11 cellular contexts compared by ENCODE assay signal in genomic region chr12:26630546-26631027, GRCh38.
DNase-seq lines count a peak whose midpoint lies in the region; ATAC-seq and TF ChIP-seq lines count a peak whose summit lies in the region.
"Had no signal": no experiment of that assay in that cellular context is flagged by ENCODE, and none has a peak within 500 bp of the region (broad histone marks: within the 10 kb centered on the region; RNA-seq: fewer than 3 reads in every experiment).

No MANE protein-coding gene starts in this region.

- TF ChIP-seq CTCF in astrocyte of the spinal cord (IDR thresholded peaks at IDR 0.05; ENCODE audit: low read depth, low read length): no peak
- TF ChIP-seq CTCF in left lung (IDR thresholded peaks at IDR 0.05): no peak
- no peak for TF ChIP-seq CTCF in spleen (IDR thresholded peaks at IDR 0.05 in 8 of 11, conservative IDR thresholded peaks at IDR 0.05 in 3 of 11)

- no peaks in the 10 kb centered on the region for H3K9me3 ChIP-seq in left lung
- H3K9me3 ChIP-seq in spleen: no peaks in the 10 kb centered on the region
- H3K9me3 ChIP-seq in effector memory CD4-positive, alpha-beta T cell (ENCODE audit: control insufficient read depth, low read length): no peaks in the 10 kb centered on the region
- H3K9me3 ChIP-seq: body of pancreas had no signal

- WGBS in spleen, 5 donors: 50 to 80% (median 63%) methylated on average over 10 of the region's 10 CpGs

- intact Hi-C loops in left lung (cut with DNase I): no loop called here
- intact Hi-C loops in spleen (cut with DNase I; ENCODE audit: low total_unique reads): no loop called here

- TF ChIP-seq POLR2A in spleen (IDR thresholded peaks at IDR 0.05): no peak

- ATAC-seq in left lung (peak; percentile 56), HG03520 (IDR thresholded peaks at IDR 0.05; ENCODE audit: unreplicated experiment) (no peak)
- ATAC-seq: body of pancreas, GM12878 had no signal

- peak overlapping the region in 1 of 2 donors; percentile 2 for H3K27ac ChIP-seq in left lung
- peak overlapping the region in 6 of 8 donors; percentile 11 to 53 (median 40) for H3K27ac ChIP-seq in spleen
- no peak overlapping the region for H3K27ac ChIP-seq in effector memory CD4-positive, alpha-beta T cell (ENCODE audit: insufficient read depth, low read length, poor library complexity, severe bottlenecking)
- H3K27ac ChIP-seq: body of pancreas had no signal

- H3K4me1 ChIP-seq in left lung (no peaks in the 10 kb centered on the region), spleen (peaks cover 0 to 5% (median 0%) of the 10 kb centered on the region in 6 donors)
- H3K4me1 ChIP-seq in effector memory CD4-positive, alpha-beta T cell (ENCODE audit: control insufficient read depth, insufficient read depth, low read length, poor library complexity, severe bottlenecking): no peaks in the 10 kb centered on the region

- no peaks in the 10 kb centered on the region for H3K27me3 ChIP-seq in left lung
- H3K27me3 ChIP-seq in spleen (replicated peaks in 1 of 7): no peaks in the 10 kb centered on the region
- H3K27me3 ChIP-seq in effector memory CD4-positive, alpha-beta T cell (replicated peaks; ENCODE audit: control insufficient read depth, insufficient read depth, low read length, poor library complexity, severe bottlenecking): no peaks in the 10 kb centered on the region
- H3K27me3 ChIP-seq: body of pancreas had no signal

- no peak overlapping the region for H3K4me3 ChIP-seq in astrocyte of the spinal cord (ENCODE audit: low read depth, low read length)
- no peak overlapping the region for H3K4me3 ChIP-seq in left lung
- H3K4me3 ChIP-seq in spleen: peak overlapping the region in 1 of 8 donors; percentile 2
- H3K4me3 ChIP-seq in effector memory CD4-positive, alpha-beta T cell (ENCODE audit: insufficient read depth, low read depth, low read length, poor library complexity, severe bottlenecking): no peak overlapping the region
- H3K4me3 ChIP-seq: body of pancreas, GM12878 had no signal

- DNase-seq in HCEC 1CT: peak; percentile 77
- peak; percentile 92 for DNase-seq in astrocyte of the spinal cord (ENCODE audit: low read depth, low spot score)
- no peak for DNase-seq in left lung
- DNase-seq in spleen: no peak
- DNase-seq in D341Med (ENCODE audit: low spot score): no peak
- DNase-seq in GOT3 (lab: John Stamatoyannopoulos, UW): no peak
- DNase-seq in effector memory CD4-positive, alpha-beta T cell: no peak
- DNase-seq: activated CD4-positive, alpha-beta T cell treated with anti-CD3 and anti-CD28 coated beads for 4 hours; body of pancreas had no signal

- in situ Hi-C loops in astrocyte of the spinal cord (cut with HindIII; ENCODE audit: low sequenced_read_pairs): no loop called here

- H3K36me3 ChIP-seq in left lung: peaks cover 0 to 21% of the 10 kb centered on the region in 2 donors
- H3K36me3 ChIP-seq in spleen: peaks cover 0 to 57% (median 9%) of the 10 kb centered on the region in 6 donors
- no peaks in the 10 kb centered on the region for H3K36me3 ChIP-seq in effector memory CD4-positive, alpha-beta T cell (ENCODE audit: control insufficient read depth, insufficient read depth, low read length)

Comparison
In these comparisons a context has a peak if more than half of its experiments do, and no peak if none do; other contexts are left out.
1. DNase-seq: peak in HCEC 1CT (single experiment) and astrocyte of the spinal cord (single experiment); none in left lung (0 of 2), spleen (single experiment), D341Med (single experiment), GOT3 (single experiment) and effector memory CD4-positive, alpha-beta T cell (0 of 3).